ENCODE assay signal across 8 cellular contexts in the genomic region with DNA sequence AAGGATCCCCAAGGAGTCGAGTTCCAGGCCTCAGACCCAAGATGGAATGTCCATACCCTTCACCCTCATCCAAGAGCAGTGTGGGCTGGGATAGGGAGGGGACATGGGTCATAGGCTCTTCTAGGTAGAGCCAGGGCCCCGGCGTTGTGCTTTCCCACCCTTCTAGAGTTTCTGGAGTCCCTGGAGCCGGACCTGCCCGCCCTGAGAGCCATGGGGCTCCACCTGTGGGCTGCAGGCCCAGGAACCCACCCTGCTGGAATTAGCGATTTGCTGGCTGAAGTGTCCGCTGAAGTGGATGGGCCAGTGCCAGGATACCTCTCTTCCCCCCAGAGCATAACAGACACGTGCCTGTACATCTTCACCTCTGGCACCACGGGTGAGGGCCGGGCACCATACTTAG. TPM values are rescaled to one million over a fixed set of nuclear protein-coding genes. Genes with fewer than 3 reads are reported as not detected.
DNase-seq lines count a peak whose midpoint lies in the region; ATAC-seq, FAIRE-seq and TF ChIP-seq lines count a peak whose summit lies in the region.

No MANE protein-coding gene starts in this region.

- intact Hi-C loops in CD4-positive, alpha-beta T cell (cut with DNase I, micrococcal nuclease) = no loop called here

- no peak for ATAC-seq in CD4-positive, alpha-beta T cell (ENCODE audit: poor library complexity)
- ATAC-seq in HG02610 (IDR thresholded peaks at IDR 0.05; ENCODE audit: unreplicated experiment) (no peak), HG02571 (IDR thresholded peaks at IDR 0.05; ENCODE audit: unreplicated experiment) (no peak)

- peak overlapping the region; percentile 57 for H3K9ac ChIP-seq in NT2/D1 (ENCODE audit: insufficient read length, low read depth)

- H3K4me1 Mint-ChIP-seq in CD4-positive, alpha-beta T cell (ENCODE audit: low read depth) = peaks cover 16% of the 10 kb centered on the region
- H3K4me1 Mint-ChIP-seq in endothelial cell (ENCODE audit: unreplicated experiment) (peaks cover 55% of the 10 kb centered on the region), neural crest cell (peaks cover 17% of the 10 kb centered on the region)

- peak overlapping the region; percentile 78 for H3K4me3 Mint-ChIP-seq in CD4-positive, alpha-beta T cell
- H3K4me3 Mint-ChIP-seq in endothelial cell (ENCODE audit: unreplicated experiment) (peak overlapping the region; percentile 83), neural crest cell (peak overlapping the region; percentile 85)

- H3K4me3 ChIP-seq in NT2/D1 (ENCODE audit: insufficient read length, low read depth) = peak overlapping the region; percentile 69

- H3K27ac ChIP-seq in CD4-positive, alpha-beta T cell (ENCODE audit: low read depth, low read length) = no peak overlapping the region

- POLR2A ChIA-PET in CD4-positive, alpha-beta T cell (lab: Charles Lee) = interaction anchor here (0.9 to 2.0 kb wide), 11 partner anchors 9 to 444 kb away, joined by 4 to 17 read pairs (median 5); a partner anchor contains a TSS

- FAIRE-seq in H54 (lab: Jason Lieb, UNC) = no peak

- TF ChIP-seq CTCF in CD4-positive, alpha-beta T cell (IDR thresholded peaks at IDR 0.05) = no peak
- no peak for TF ChIP-seq CTCF in endothelial cell (IDR thresholded peaks at IDR 0.05; ENCODE audit: unreplicated experiment)
- no peak for TF ChIP-seq CTCF in neural crest cell (conservative IDR thresholded peaks at IDR 0.05)

- H3K36me3 Mint-ChIP-seq in CD4-positive, alpha-beta T cell (ENCODE audit: low read depth) = peaks cover under 1% of the 10 kb centered on the region
- H3K36me3 Mint-ChIP-seq in endothelial cell (ENCODE audit: low read depth, unreplicated experiment) (peaks cover 38% of the 10 kb centered on the region), neural crest cell (ENCODE audit: low read depth) (no peaks in the 10 kb centered on the region)

- no peaks in the 10 kb centered on the region for H3K27me3 Mint-ChIP-seq in CD4-positive, alpha-beta T cell
- H3K27me3 Mint-ChIP-seq in endothelial cell (ENCODE audit: unreplicated experiment) = peaks cover 24% of the 10 kb centered on the region
- H3K27me3 Mint-ChIP-seq in neural crest cell (ENCODE audit: low read depth) = peaks cover 11% of the 10 kb centered on the region

- in situ Hi-C loops in ACHN (cut with HindIII; ENCODE audit: low pct_ligation_motif_present, low pct_unique_long_range_greater_than_20kb, low sequenced_read_pairs) = no loop called here

- H3K9me3 ChIP-seq in CD4-positive, alpha-beta T cell (ENCODE audit: control insufficient read depth, low read length) = no peaks in the 10 kb centered on the region
- no peaks in the 10 kb centered on the region for H3K9me3 ChIP-seq in NT2/D1 (ENCODE audit: insufficient read depth, low read length)

- no peaks in the 10 kb centered on the region for H3K9me3 Mint-ChIP-seq in CD4-positive, alpha-beta T cell
- H3K9me3 Mint-ChIP-seq in endothelial cell (ENCODE audit: unreplicated experiment) (no peaks in the 10 kb centered on the region), neural crest cell (no peaks in the 10 kb centered on the region)

- DNase-seq in CD4-positive, alpha-beta T cell = no peak
- DNase-seq in NT2/D1 (ENCODE audit: low read depth, low spot score) (no peak), endothelial cell (ENCODE audit: low spot score) (no peak), neural crest cell (ENCODE audit: low read depth, low spot score) (no peak), H54 (ENCODE audit: insufficient read length, low spot score) (no peak), ACHN (no peak)

- H3K36me3 ChIP-seq in NT2/D1 (ENCODE audit: insufficient read depth, insufficient read length, low read length) = peaks cover 50% of the 10 kb centered on the region

- peak overlapping the region; percentile 51 for H3K27ac Mint-ChIP-seq in CD4-positive, alpha-beta T cell
- H3K27ac Mint-ChIP-seq in endothelial cell (ENCODE audit: unreplicated experiment) (no peak overlapping the region), neural crest cell (ENCODE audit: unreplicated experiment) (no peak overlapping the region)

- CTCF ChIA-PET in CD4-positive, alpha-beta T cell (lab: Charles Lee) = interaction anchor here (1.0 kb wide), 1 partner anchor 9 kb away, joined by 4 read pairs; no protein-coding TSS in a partner anchor

- H3K27me3 ChIP-seq in CD4-positive, alpha-beta T cell (ENCODE audit: control insufficient read depth, insufficient read depth, low read length) = no peaks in the 10 kb centered on the region
- no peaks in the 10 kb centered on the region for H3K27me3 ChIP-seq in NT2/D1 (ENCODE audit: insufficient read depth, insufficient read length)

- TF ChIP-seq POLR2A in H54 (IDR thresholded peaks at IDR 0.05; ENCODE audit: low read depth, low read length) = no peak

- peaks cover 32% of the 10 kb centered on the region for H3K4me1 ChIP-seq in NT2/D1 (ENCODE audit: insufficient read depth, insufficient read length)

RNA-seq across cellular contexts. Expression of a gene that starts 1.1 kb away (rescaled TPM):
- 1 to 10 TPM; 3.8 to 4.4 TPM for total RNA-seq in CD4-positive, alpha-beta T cell
- total RNA-seq in endothelial cell (ENCODE audit: unreplicated experiment) (72.7 TPM), neural crest cell (16.8 and 18.1 TPM in 2 replicates)

RNA-seq across cellular contexts. Expression of a gene that starts 48.5 kb away (rescaled TPM):
- total RNA-seq in CD4-positive, alpha-beta T cell = 10 to 100 TPM; 24.9 to 27.4 TPM
- total RNA-seq in endothelial cell (ENCODE audit: unreplicated experiment) = 69.4 TPM
- 78.4 and 79.2 TPM in 2 replicates for total RNA-seq in neural crest cell
